In the genomic region with DNA sequence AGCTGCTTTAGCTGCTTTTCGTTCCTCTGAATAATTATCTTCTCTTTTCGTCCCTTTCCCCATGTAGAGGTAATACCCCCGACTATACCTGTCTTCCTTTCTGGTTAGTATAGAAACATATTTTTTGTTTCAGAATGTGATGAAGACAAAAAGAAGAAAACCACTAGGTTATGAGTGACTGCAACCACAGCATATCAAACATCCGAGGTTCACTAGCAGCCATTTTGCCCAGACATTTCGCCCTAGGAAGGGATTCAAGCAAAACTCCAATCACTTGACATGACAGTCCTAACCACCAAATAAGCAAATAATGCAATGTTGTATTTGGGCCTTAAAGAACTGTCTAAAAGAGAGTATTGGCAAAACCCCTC, we compare ENCODE assay signal across 9 cellular contexts. TPM values are rescaled to one million over a fixed set of nuclear protein-coding genes. Genes with fewer than 3 reads are reported as not detected.
A peak's percentile ranks its signal among the peaks of the same experiment; 100 is the strongest.
DNase-seq lines count a peak whose midpoint lies in the region; ATAC-seq, FAIRE-seq and TF ChIP-seq lines count a peak whose summit lies in the region.
"Had no signal": no experiment of that assay in that cellular context is flagged by ENCODE, and none has a peak within 500 bp of the region (broad histone marks: within the 10 kb centered on the region; RNA-seq: fewer than 3 reads in every experiment).

No MANE protein-coding gene starts in this region.

- H3K79me2 ChIP-seq in astrocyte (ENCODE audit: insufficient read depth, low read length), result peaks cover 100% of the 10 kb centered on the region

- intact Hi-C loops in CD8-positive, alpha-beta T cell (cut with DNase I, micrococcal nuclease), result no loop called here

- no peak overlapping the region for H3K27ac ChIP-seq in CD8-positive, alpha-beta T cell (ENCODE audit: low read depth, low read length)
- peak overlapping the region; percentile 46 for H3K27ac ChIP-seq in astrocyte (ENCODE audit: low read depth, low read length)

- no peaks in the 10 kb centered on the region for H3K27me3 Mint-ChIP-seq in CD8-positive, alpha-beta T cell (ENCODE audit: low read depth)
- H3K27me3 Mint-ChIP-seq in HFFc6 (ENCODE audit: insufficient read depth), result peaks cover 4% of the 10 kb centered on the region; the same call in 1 of the 2 replicates
- H3K27me3 Mint-ChIP-seq in astrocyte (ENCODE audit: low read depth, unreplicated experiment), result no peaks in the 10 kb centered on the region
- no peaks in the 10 kb centered on the region for H3K27me3 Mint-ChIP-seq in nephron (ENCODE audit: low read depth)

- H3K36me3 ChIP-seq in CD8-positive, alpha-beta T cell (ENCODE audit: insufficient read depth, low read length), result peaks cover 5% of the 10 kb centered on the region
- H3K36me3 ChIP-seq in astrocyte (ENCODE audit: insufficient read depth, low read length), result peaks cover 30% of the 10 kb centered on the region

- H3K9me3 Mint-ChIP-seq in CD8-positive, alpha-beta T cell, result no peaks in the 10 kb centered on the region
- H3K9me3 Mint-ChIP-seq in HFFc6, result no peaks in the 10 kb centered on the region
- no peaks in the 10 kb centered on the region for H3K9me3 Mint-ChIP-seq in astrocyte (ENCODE audit: unreplicated experiment)
- no peaks in the 10 kb centered on the region for H3K9me3 Mint-ChIP-seq in nephron

- H3K4me3 Mint-ChIP-seq in CD8-positive, alpha-beta T cell, result peak overlapping the region; percentile 8
- H3K4me3 Mint-ChIP-seq in HFFc6 (peak overlapping the region; percentile 76), astrocyte (ENCODE audit: unreplicated experiment) (no peak overlapping the region), nephron (peak overlapping the region in 1 of 3 experiments; percentile 41)

- H2AFZ ChIP-seq in astrocyte (ENCODE audit: low read depth, low read length), result no peak overlapping the region

- H3K4me1 ChIP-seq in CD8-positive, alpha-beta T cell (ENCODE audit: insufficient read depth, low read length), result peaks cover 29% of the 10 kb centered on the region
- peaks cover 46% of the 10 kb centered on the region for H3K4me1 ChIP-seq in astrocyte (ENCODE audit: insufficient read depth, low read length)

- POLR2A ChIA-PET in CD8-positive, alpha-beta T cell (lab: Charles Lee), result interaction anchor here (0.7 kb wide), 1 partner anchor 8 kb away, joined by 3 read pairs; no protein-coding TSS in a partner anchor

- CTCF ChIA-PET in CD8-positive, alpha-beta T cell (lab: Charles Lee), result interaction anchor here (2.0 kb wide), 1 partner anchor 8 kb away, joined by 11 read pairs; no protein-coding TSS in a partner anchor

- TF ChIP-seq CTCF in CD8-positive, alpha-beta T cell (IDR thresholded peaks at IDR 0.05), result no peak
- no peak for TF ChIP-seq CTCF in HFFc6 (IDR thresholded peaks at IDR 0.05)
- TF ChIP-seq CTCF in astrocyte (IDR thresholded peaks at IDR 0.05; ENCODE audit: insufficient read depth, low read depth, low read length), result no peak
- TF ChIP-seq CTCF in nephron (IDR thresholded peaks at IDR 0.05; ENCODE audit: unreplicated experiment in 3 of 3), result no peak

- H3K27me3 ChIP-seq in CD8-positive, alpha-beta T cell (ENCODE audit: insufficient read depth, low read length), result no peaks in the 10 kb centered on the region
- H3K27me3 ChIP-seq in astrocyte (ENCODE audit: insufficient read depth, low read length), result no peaks in the 10 kb centered on the region

- H3K4me1 Mint-ChIP-seq in CD8-positive, alpha-beta T cell (ENCODE audit: low read depth), result peaks cover 73% of the 10 kb centered on the region
- peaks cover 80% of the 10 kb centered on the region for H3K4me1 Mint-ChIP-seq in HFFc6 (ENCODE audit: low read depth)
- H3K4me1 Mint-ChIP-seq in astrocyte (ENCODE audit: low read depth, unreplicated experiment), result peaks cover 68% of the 10 kb centered on the region
- H3K4me1 Mint-ChIP-seq in nephron, result peaks cover 67% of the 10 kb centered on the region

- H4K20me1 ChIP-seq in astrocyte (ENCODE audit: insufficient read depth, low read length), result peaks cover 98% of the 10 kb centered on the region

- H3K36me3 Mint-ChIP-seq in CD8-positive, alpha-beta T cell, result peaks cover 38% of the 10 kb centered on the region
- peaks cover 37% of the 10 kb centered on the region for H3K36me3 Mint-ChIP-seq in HFFc6 (ENCODE audit: low read depth)
- H3K36me3 Mint-ChIP-seq in astrocyte (ENCODE audit: low read depth, unreplicated experiment), result peaks cover 15% of the 10 kb centered on the region
- peaks cover 33% of the 10 kb centered on the region for H3K36me3 Mint-ChIP-seq in nephron (ENCODE audit: low read depth)

- H3K27ac Mint-ChIP-seq in CD8-positive, alpha-beta T cell, result peak overlapping the region; percentile 82
- peak overlapping the region; percentile 88 for H3K27ac Mint-ChIP-seq in HFFc6
- H3K27ac Mint-ChIP-seq in astrocyte (ENCODE audit: unreplicated experiment), result peak overlapping the region; percentile 27
- H3K27ac Mint-ChIP-seq in nephron, result peak overlapping the region; percentile 96 to 99 (median 96)

- H3K9me3 ChIP-seq in CD8-positive, alpha-beta T cell (ENCODE audit: low read length), result no peaks in the 10 kb centered on the region
- no peaks in the 10 kb centered on the region for H3K9me3 ChIP-seq in astrocyte (ENCODE audit: insufficient read depth, low read depth, low read length)

- peak; percentile 23 for ATAC-seq in CD8-positive, alpha-beta T cell
- ATAC-seq in HG03342 (IDR thresholded peaks at IDR 0.05; ENCODE audit: unreplicated experiment), result no peak

- peak overlapping the region; percentile 15 for H3K9ac ChIP-seq in astrocyte (ENCODE audit: low read length)

- no peak for FAIRE-seq in astrocyte (lab: Jason Lieb, UNC)

- peak overlapping the region; percentile 64 for H3K4me2 ChIP-seq in astrocyte (ENCODE audit: low read length)

- no peak overlapping the region for H3K4me3 ChIP-seq in CD8-positive, alpha-beta T cell (ENCODE audit: low read depth, low read length)
- H3K4me3 ChIP-seq in astrocyte (ENCODE audit: insufficient read depth, low read depth, low read length), result no peak overlapping the region

- no peak for DNase-seq in CD8-positive, alpha-beta T cell
- no peak for DNase-seq in HFFc6
- no peak for DNase-seq in astrocyte (ENCODE audit: low read depth)
- no peak for DNase-seq in mesenteric fat pad (ENCODE audit: low spot score)
- no peak for DNase-seq in DMS53 (lab: John Stamatoyannopoulos, UW)
- no peak for DNase-seq in dermis blood vessel endothelial cell
- DNase-seq: stimulated activated CD8-positive, alpha-beta memory T cell treated with anti-CD3 and anti-CD28 coated beads, Interleukin-4, amount 100 ng/mL, for 48 hours had no signal

RNA-seq across cellular contexts. Expression of gene SNX5, which starts 9.4 kb away (rescaled TPM):
- 10 to 100 TPM; 47.3 to 52.0 TPM for total RNA-seq in CD8-positive, alpha-beta T cell
- 10 to 100 TPM; 69.6 to 97.5 (median 81.8) TPM for total RNA-seq in HFFc6 (2021; fragmentation: NEBNext Ultra II Directional; extraction: Animal tissue kit (Norgen Biotek cat#: 25700))
- total RNA-seq in astrocyte, result 78.0 and 95.1 TPM in 2 replicates
- 97.6 TPM for total RNA-seq in mesenteric fat pad
- total RNA-seq in dermis blood vessel endothelial cell, result 97.3 and 135 TPM in 2 replicates

RNA-seq across cellular contexts. Expression of gene MGME1, which starts 9.6 kb away (rescaled TPM):
- total RNA-seq in CD8-positive, alpha-beta T cell, result 1 to 10 TPM; 4.5 to 4.7 TPM
- total RNA-seq in HFFc6 (2021; fragmentation: NEBNext Ultra II Directional; extraction: Animal tissue kit (Norgen Biotek cat#: 25700)), result 10 to 100 TPM; 12.7 to 19.2 (median 17.9) TPM
- total RNA-seq in astrocyte (14.1 and 14.2 TPM in 2 replicates), mesenteric fat pad (10.6 TPM), dermis blood vessel endothelial cell (8.5 and 21.5 TPM in 2 replicates)

Comparison
In these comparisons a context has a peak if more than half of its experiments do, and no peak if none do; other contexts are left out.
1. H3K27ac Mint-ChIP-seq: peak in every context shown above with its lines; median percentile 96 in nephron; 88 in HFFc6; 82 in CD8-positive, alpha-beta T cell; 27 in astrocyte.